Comparison of ENCODE assay signal across 8 cellular contexts in the genomic region with DNA sequence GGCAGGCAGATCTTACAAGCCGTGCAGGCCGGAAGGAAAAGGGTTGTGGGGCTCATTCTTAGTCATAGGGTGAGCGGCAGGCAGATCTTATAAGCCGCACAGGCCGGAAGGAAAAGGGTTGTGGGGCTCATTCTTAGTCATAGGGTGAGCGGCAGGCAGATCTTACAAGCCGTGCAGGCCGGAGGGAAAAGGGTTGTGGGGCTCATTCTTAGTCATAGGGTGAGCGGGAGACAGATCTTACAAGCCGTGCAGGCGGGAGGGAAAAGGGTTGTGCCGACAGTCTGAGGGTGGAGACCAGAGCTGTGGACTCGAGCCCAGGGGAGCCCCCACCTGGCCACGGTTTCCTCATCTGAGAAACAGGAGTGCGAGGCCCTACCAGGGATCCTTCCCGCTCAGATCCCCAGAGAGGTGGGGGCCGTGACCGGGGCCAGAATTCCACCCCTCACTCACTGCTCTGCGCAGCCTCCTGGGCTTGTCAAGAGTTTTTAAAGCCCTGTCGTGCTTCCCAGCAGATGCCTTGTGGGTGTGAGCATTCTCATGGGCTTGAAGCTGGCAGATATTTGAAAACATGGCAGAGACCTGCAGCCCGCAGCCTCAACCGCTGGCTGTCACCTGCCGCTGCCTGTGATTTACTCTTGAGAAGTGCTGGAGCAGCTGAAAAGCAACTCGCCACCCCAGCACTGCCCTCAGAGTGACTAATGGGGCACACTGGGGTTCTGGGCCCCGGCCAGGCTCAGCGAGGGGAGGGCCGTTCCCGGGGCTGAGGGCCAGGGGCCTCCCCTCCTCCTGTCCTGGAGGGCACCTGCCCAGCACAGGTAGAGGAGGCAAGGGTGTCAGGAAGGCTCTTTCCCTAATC. TPM values are rescaled to one million over a fixed set of nuclear protein-coding genes. Genes with fewer than 3 reads are reported as not detected.
DNase-seq lines count a peak whose midpoint lies in the region; ATAC-seq and TF ChIP-seq lines count a peak whose summit lies in the region.

No MANE protein-coding gene starts in this region.

- intact Hi-C loops in activated B cell treated with CpG ODN at 0.5 μM for 24 hours (cut with micrococcal nuclease): loop anchor here (1.0 to 2.0 kb wide), 3 partner anchors 36 to 89 kb away; no protein-coding TSS in a partner anchor

- H3K36me3 Mint-ChIP-seq in activated B cell treated with CpG ODN at 0.5 μM for 24 hours (ENCODE audit: low read depth): no peaks in the 10 kb centered on the region
- no peaks in the 10 kb centered on the region for H3K36me3 Mint-ChIP-seq in naive thymus-derived CD8-positive, alpha-beta T cell

- ATAC-seq in GM21381 (IDR thresholded peaks at IDR 0.05; ENCODE audit: unreplicated experiment): peak; percentile 75
- peak; percentile 85 for ATAC-seq in activated B cell treated with CpG ODN at 0.5 μM for 24 hours (ENCODE audit: low read depth)
- ATAC-seq in naive thymus-derived CD8-positive, alpha-beta T cell: peak; percentile 82 to 84

- no peak for TF ChIP-seq CTCF in activated B cell treated with CpG ODN at 0.5 μM for 24 hours (IDR thresholded peaks at IDR 0.05)

- peak overlapping the region; percentile 86 for H3K27ac Mint-ChIP-seq in activated B cell treated with CpG ODN at 0.5 μM for 24 hours
- peak overlapping the region; percentile 63 to 95 (median 88) for H3K27ac Mint-ChIP-seq in naive thymus-derived CD8-positive, alpha-beta T cell

- no peaks in the 10 kb centered on the region for H3K9me3 Mint-ChIP-seq in activated B cell treated with CpG ODN at 0.5 μM for 24 hours
- no peaks in the 10 kb centered on the region for H3K9me3 Mint-ChIP-seq in naive thymus-derived CD8-positive, alpha-beta T cell

- POLR2A ChIA-PET in activated B cell treated with CpG ODN at 0.5 μM for 24 hours (lab: Charles Lee): interaction anchor here (0.7 to 3.1 kb wide), 7 partner anchors 11 to 963 kb away, joined by 3 to 30 read pairs (median 5); partner anchors contain the start of genes MRGBP and SLCO4A1
- POLR2A ChIA-PET in naive thymus-derived CD8-positive, alpha-beta T cell (lab: Charles Lee): interaction anchor here (0.7 to 3.4 kb wide), 18 partner anchors 11 to 98 kb away, joined by 3 to 31 read pairs (median 4); partner anchors contain the start of genes MRGBP, OGFR and SLCO4A1

- peak overlapping the region; percentile 80 for H3K4me3 Mint-ChIP-seq in activated B cell treated with CpG ODN at 0.5 μM for 24 hours
- peak overlapping the region; percentile 65 to 89 (median 84) for H3K4me3 Mint-ChIP-seq in naive thymus-derived CD8-positive, alpha-beta T cell

- CTCF ChIA-PET in activated B cell treated with CpG ODN at 0.5 μM for 24 hours (lab: Charles Lee): interaction anchor here (1.4 kb wide), 1 partner anchor 67 kb away, joined by 6 read pairs; no protein-coding TSS in a partner anchor

- peaks cover 35% of the 10 kb centered on the region for H3K4me1 Mint-ChIP-seq in activated B cell treated with CpG ODN at 0.5 μM for 24 hours
- H3K4me1 Mint-ChIP-seq in naive thymus-derived CD8-positive, alpha-beta T cell: peaks cover 8 to 54% (median 30%) of the 10 kb centered on the region in 4 donors

- DNase-seq in AML-193 (lab: John Stamatoyannopoulos, UW) (peak; percentile 90 to 94), HT1080 (ENCODE audit: low read depth) (peak; percentile 99), activated B cell treated with CpG ODN at 0.5 μM for 24 hours (peak; percentile 55), stromal cell of bone marrow (ENCODE audit: low read depth) (peak; percentile 87), NCI-H2081 treated with DMSO at 0.1 percent for 48 hours (lab: John Stamatoyannopoulos, UW) (no peak)
- DNase-seq in central memory CD4-positive, alpha-beta T cell: peak; percentile 86
- DNase-seq in naive thymus-derived CD8-positive, alpha-beta T cell: peak in 9 of 10 donors; percentile 44 to 84 (median 66)

- no peaks in the 10 kb centered on the region for H3K27me3 Mint-ChIP-seq in activated B cell treated with CpG ODN at 0.5 μM for 24 hours
- peaks cover 0 to 8% (median 4%) of the 10 kb centered on the region in 5 donors for H3K27me3 Mint-ChIP-seq in naive thymus-derived CD8-positive, alpha-beta T cell

RNA-seq across cellular contexts. Expression of gene NTSR1, which starts 31.9 kb away (rescaled TPM):
- total RNA-seq in HT1080 (2014; rRNA removed; shearing (Covaris generic)): 0.19 and 0.50 TPM in 2 replicates
- 0.10 and 0.22 TPM in 2 replicates for polyA plus RNA-seq in HT1080 (2015; cell fraction: cytosol; rRNA removed)
- polyA plus RNA-seq in HT1080 (2015; cell fraction: nucleus; rRNA removed): 0.15 and 0.24 TPM in 2 replicates
- total RNA-seq in activated B cell treated with CpG ODN at 0.5 μM for 24 hours: not detected in 2 replicates
- not detected for total RNA-seq in naive thymus-derived CD8-positive, alpha-beta T cell
- not detected for polyA plus RNA-seq in naive thymus-derived CD8-positive, alpha-beta T cell

RNA-seq across cellular contexts. Expression of gene MRGBP, which starts 55.8 kb away (rescaled TPM):
- total RNA-seq in HT1080 (2014; rRNA removed; shearing (Covaris generic)): 42.5 and 47.8 TPM in 2 replicates
- 29.0 TPM in 2 replicates for polyA plus RNA-seq in HT1080 (2015; cell fraction: cytosol; rRNA removed)
- 17.3 and 19.4 TPM in 2 replicates for polyA plus RNA-seq in HT1080 (2015; cell fraction: nucleus; rRNA removed)
- total RNA-seq in activated B cell treated with CpG ODN at 0.5 μM for 24 hours: 9.8 and 10.7 TPM in 2 replicates
- total RNA-seq in naive thymus-derived CD8-positive, alpha-beta T cell: 10 to 100 TPM; 13.6 to 14.2 TPM
- 10 to 100 TPM in 1 of 3 donors, 1 to 10 TPM in 2; 7.4 to 10.2 (median 9.0) TPM for polyA plus RNA-seq in naive thymus-derived CD8-positive, alpha-beta T cell
